In genomic region chr10:5975641-5976473, GRCh38 we compare ENCODE assay signal across 1 cellular context.
A peak's percentile ranks its signal among the peaks of the same experiment; 100 is the strongest.
TF ChIP-seq lines count a peak whose summit lies in the region.

No MANE protein-coding gene starts in this region.

TF ChIP-seq in GM12878, 131 proteins besides CTCF, POLR2A, EP300 and RAD21 (continued from another document and continues in another):
- TF ChIP-seq BCLAF1 (IDR thresholded peaks at IDR 0.05) (no peak), CHD4 (IDR thresholded peaks at IDR 0.05) (no peak), FOXK2 (IDR thresholded peaks at IDR 0.05) (no peak), E2F4 (IDR thresholded peaks at IDR 0.05; ENCODE audit: low read depth, low read length) (no peak), SRF (IDR thresholded peaks at IDR 0.05; ENCODE audit: low read depth in 2 of 2, low read length in 2 of 2) (no peak), STAT3 (IDR thresholded peaks at IDR 0.05; ENCODE audit: low read depth, low read length) (no peak), MYC (IDR thresholded peaks at IDR 0.05; ENCODE audit: insufficient read depth, insufficient read length, insufficient replicate concordance, low read length, severe bottlenecking) (no peak), SMARCA5 (IDR thresholded peaks at IDR 0.05) (no peak; the same call in 1 of the 2 replicates), ZNF384 (IDR thresholded peaks at IDR 0.05; ENCODE audit: borderline replicate concordance, low read depth, low read length) (no peak), KDM1A (IDR thresholded peaks at IDR 0.05; ENCODE audit: borderline replicate concordance) (no peak), SMAD1 (IDR thresholded peaks at IDR 0.05; ENCODE audit: low read depth, partially characterized antibody) (no peak), EZH2 (IDR thresholded peaks at IDR 0.05; ENCODE audit: borderline replicate concordance, control insufficient read depth, low read depth, low read length) (no peak), CHD1 (IDR thresholded peaks at IDR 0.05; ENCODE audit: low read depth, low read length) (no peak), ZZZ3 (IDR thresholded peaks at IDR 0.05; ENCODE audit: control insufficient read depth, insufficient read length, low read depth) (no peak), IKZF2 (IDR thresholded peaks at IDR 0.05) (peak; percentile 15 to 56; a peak in 2 of 4 replicates), SREBF1 (IDR thresholded peaks at IDR 0.05; ENCODE audit: low read length) (no peak), ZNF687 (IDR thresholded peaks at IDR 0.05) (peak; percentile 70), E4F1 (IDR thresholded peaks at IDR 0.05; ENCODE audit: borderline replicate concordance, partially characterized antibody) (no peak), JUNB (IDR thresholded peaks at IDR 0.05) (peak; percentile 83), USF1 (IDR thresholded peaks at IDR 0.05; ENCODE audit: borderline replicate concordance, extremely low read length, insufficient read depth, low read depth, low read length) (no peak), SUPT20H (IDR thresholded peaks at IDR 0.05; ENCODE audit: borderline replicate concordance, control insufficient read depth, low read depth, low read length) (no peak), IRF5 (IDR thresholded peaks at IDR 0.05; ENCODE audit: borderline replicate concordance) (no peak), MTA2 (IDR thresholded peaks at IDR 0.05; ENCODE audit: low read depth) (no peak; the same call in none of the 2 replicates), SPI1 (IDR thresholded peaks at IDR 0.05; ENCODE audit: borderline replicate concordance, insufficient read depth, low read depth, low read length) (no peak), PML (IDR thresholded peaks at IDR 0.05; ENCODE audit: low read length) (0 out of 2 replicates have a peak, but pooled peaks have one; percentile 27), FOXM1 (IDR thresholded peaks at IDR 0.05; ENCODE audit: low read depth, low read length) (peak; percentile 50; the same call in 1 of the 2 replicates), ZBED1 (IDR thresholded peaks at IDR 0.05; ENCODE audit: borderline replicate concordance) (peak; percentile 84; the same call in 1 of the 2 replicates), HCFC1 (IDR thresholded peaks at IDR 0.05; ENCODE audit: low read length) (no peak), CEBPB (IDR thresholded peaks at IDR 0.05; ENCODE audit: borderline replicate concordance in 1 of 2, low read depth in 2 of 2, low read length in 2 of 2) (peak in 1 of 2 experiments; percentile 69; a peak in 1 of 4 replicates), EED (IDR thresholded peaks at IDR 0.05; ENCODE audit: low read depth) (peak; percentile 51; the same call in 1 of the 2 replicates), TBL1XR1 (IDR thresholded peaks at IDR 0.05; ENCODE audit: low read depth, low read length) (no peak), ZNF207 (IDR thresholded peaks at IDR 0.05; ENCODE audit: borderline replicate concordance) (no peak), BCL11A (IDR thresholded peaks at IDR 0.05; ENCODE audit: low read depth, low read length) (peak; percentile 62; the same call in 1 of the 2 replicates), CBX5 (IDR thresholded peaks at IDR 0.05; ENCODE audit: low read depth) (no peak), YY1 (IDR thresholded peaks at IDR 0.05; ENCODE audit: low read depth, low read length) (peak; percentile 40; the same call in 1 of the 2 replicates), POLR2AphosphoS5 (IDR thresholded peaks at IDR 0.05; ENCODE audit: low read length) (no peak; the same call in none of the 2 replicates), GABPA (IDR thresholded peaks at IDR 0.05; ENCODE audit: low read depth) (no peak), KLF5 (IDR thresholded peaks at IDR 0.05; ENCODE audit: partially characterized antibody) (no peak), PRDM15 (CRISPR knock-in tag; IDR thresholded peaks at IDR 0.05) (no peak), NKRF (conservative IDR thresholded peaks at IDR 0.05) (0 out of 2 replicates have a peak, but pooled peaks have one; percentile 4), MEF2B (IDR thresholded peaks at IDR 0.05; ENCODE audit: partially characterized antibody, poor library complexity, severe bottlenecking) (no peak), ZNF274 (IDR thresholded peaks at IDR 0.05; ENCODE audit: insufficient read depth, insufficient read length) (no peak), PKNOX1 (IDR thresholded peaks at IDR 0.05) (no peak; the same call in 1 of the 2 replicates)
